ENCODE assay signal across 1 cellular context in genomic region chr7:112449902-112450806, GRCh38.
A peak's percentile ranks its signal among the peaks of the same experiment; 100 is the strongest.
TF ChIP-seq lines count a peak whose summit lies in the region.

Gene IFRD1 (plus strand): TSS chr7:112450460. CDS start chr7:112450689, 229 bp downstream.

TF ChIP-seq in K562, 482 proteins besides CTCF, POLR2A, EP300 and RAD21 (continued from another document and continues in another):
- TF ChIP-seq HMGXB4 (CRISPR knock-in tag; IDR thresholded peaks at IDR 0.05) (peak; percentile 82; the same call in 1 of the 2 replicates), TBL1XR1 (IDR thresholded peaks at IDR 0.05; ENCODE audit: low read length in 2 of 2) (peak in 1 of 2 experiments; percentile 48; a peak in 2 of 4 replicates), NCOA6 (IDR thresholded peaks at IDR 0.05) (no peak), PYGO2 (tag; IDR thresholded peaks at IDR 0.05) (no peak), CREM (IDR thresholded peaks at IDR 0.05; ENCODE audit: low read depth) (peak; percentile 97), KHSRP (IDR thresholded peaks at IDR 0.05) (0 out of 2 replicates have a peak, but pooled peaks have one; percentile 41), HNRNPLL (IDR thresholded peaks at IDR 0.05; ENCODE audit: low read depth, low read length, poor library complexity, severe bottlenecking) (peak; percentile 56), ZNF24 (IDR thresholded peaks at IDR 0.05) (no peak), DPF2 (IDR thresholded peaks at IDR 0.05) (no peak; the same call in 1 of the 2 replicates), ETV6 (IDR thresholded peaks at IDR 0.05; ENCODE audit: borderline replicate concordance in 1 of 2, low read depth in 2 of 2, low read length in 1 of 2) (peak in 1 of 2 experiments; percentile 53; a peak in 1 of 4 replicates), ETV6 (CRISPR knock-in tag; IDR thresholded peaks at IDR 0.05; ENCODE audit: borderline replicate concordance) (no peak), HIVEP1 (CRISPR knock-in tag; IDR thresholded peaks at IDR 0.05) (peak; percentile 58; the same call in 1 of the 2 replicates), ZNF134 (CRISPR knock-in tag; conservative IDR thresholded peaks at IDR 0.05) (0 out of 2 replicates have a peak, but pooled peaks have one; percentile 20), POLR2AphosphoS2 (IDR thresholded peaks at IDR 0.05; ENCODE audit: low read length) (peak; percentile 79; the same call in 1 of the 2 replicates), USF2 (CRISPR knock-in tag; IDR thresholded peaks at IDR 0.05) (no peak; the same call in 1 of the 2 replicates), NR2C2 (CRISPR knock-in tag; IDR thresholded peaks at IDR 0.05) (no peak), NR2C2 (tag; IDR thresholded peaks at IDR 0.05) (0 out of 2 replicates have a peak, but pooled peaks have one; percentile 20), ZNF12 (CRISPR knock-in tag; IDR thresholded peaks at IDR 0.05) (peak; percentile 30; the same call in 1 of the 2 replicates), TGIF2 (CRISPR knock-in tag; IDR thresholded peaks at IDR 0.05) (0 out of 2 replicates have a peak, but pooled peaks have one; percentile 39), POLR2AphosphoS5 (IDR thresholded peaks at IDR 0.05; ENCODE audit: control insufficient read depth, insufficient read depth, low read depth, low read length) (peak; percentile 100), E2F6 (IDR thresholded peaks at IDR 0.05; ENCODE audit: borderline replicate concordance in 1 of 2, extremely low read depth in 1 of 2, insufficient read depth in 1 of 2, insufficient read length in 1 of 2, low read depth in 1 of 2, low read length in 1 of 2, poor library complexity in 1 of 2, severe bottlenecking in 1 of 2) (peak in 1 of 2 experiments; percentile 92), ZNF695 (CRISPR knock-in tag; IDR thresholded peaks at IDR 0.05) (peak; percentile 20; the same call in 1 of the 2 replicates), KDM2B (CRISPR knock-in tag; IDR thresholded peaks at IDR 0.05) (0 out of 2 replicates have a peak, but pooled peaks have one; percentile 71), SLC30A9 (CRISPR knock-in tag; IDR thresholded peaks at IDR 0.05) (no peak), PHB (CRISPR knock-in tag; IDR thresholded peaks at IDR 0.05) (peak; percentile 85; the same call in 1 of the 2 replicates), TOE1 (IDR thresholded peaks at IDR 0.05; ENCODE audit: borderline replicate concordance) (peak; percentile 44), TOE1 (CRISPR knock-in tag; IDR thresholded peaks at IDR 0.05; ENCODE audit: borderline replicate concordance, low read depth) (no peak), ZBTB5 (IDR thresholded peaks at IDR 0.05) (no peak), E2F1 (CRISPR knock-in tag; IDR thresholded peaks at IDR 0.05) (peak; percentile 87), NR1H2 (CRISPR knock-in tag; IDR thresholded peaks at IDR 0.05) (no peak), FOS (IDR thresholded peaks at IDR 0.05; ENCODE audit: extremely low read depth, insufficient read length) (peak; percentile 43), BCOR (IDR thresholded peaks at IDR 0.05) (peak; percentile 53; the same call in 1 of the 2 replicates), ZNF282 (CRISPR knock-in tag; IDR thresholded peaks at IDR 0.05) (no peak), ZBTB49 (CRISPR knock-in tag; IDR thresholded peaks at IDR 0.05; ENCODE audit: borderline replicate concordance) (no peak; the same call in 1 of the 2 replicates), TEAD1 (CRISPR knock-in tag; IDR thresholded peaks at IDR 0.05) (peak in 1 of 2 experiments; percentile 9; a peak in 1 of 4 replicates), CBX3 (IDR thresholded peaks at IDR 0.05; ENCODE audit: borderline replicate concordance in 1 of 2, low read length in 2 of 2) (peak in 1 of 2 experiments; percentile 11; a peak in 1 of 3 replicates), MLLT1 (IDR thresholded peaks at IDR 0.05) (peak; percentile 28 to 83; a peak in 3 of 4 replicates), BACH1 (tag; IDR thresholded peaks at IDR 0.05) (no peak), TRIM25 (IDR thresholded peaks at IDR 0.05; ENCODE audit: borderline replicate concordance) (no peak), ARID4B (CRISPR knock-in tag; IDR thresholded peaks at IDR 0.05) (peak; percentile 59), TRIM24 (IDR thresholded peaks at IDR 0.05) (peak in 1 of 2 experiments; percentile 35; a peak in 1 of 4 replicates)
